In the genomic region with DNA sequence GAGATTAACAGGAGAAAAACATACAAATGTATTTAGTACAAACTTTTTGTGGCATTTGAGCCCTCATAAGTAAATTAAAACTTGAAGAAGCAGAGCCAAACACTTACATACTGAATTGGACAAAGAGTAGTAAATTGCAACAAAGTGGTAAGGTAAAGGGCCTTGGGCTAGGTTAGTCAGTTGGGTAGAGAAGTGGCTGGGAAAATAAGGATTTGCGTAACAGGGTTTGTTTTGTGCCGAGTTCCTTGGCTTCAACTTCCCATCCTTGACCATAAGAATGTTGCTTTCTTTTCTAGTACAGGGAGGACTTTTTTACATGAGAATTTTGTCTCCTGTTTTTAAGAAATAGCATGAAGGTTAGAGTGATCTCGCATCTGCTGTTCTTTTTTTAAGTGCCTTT, we compare ENCODE assay signal across 25 cellular contexts. TPM values are rescaled to one million over a fixed set of nuclear protein-coding genes. Genes with fewer than 3 reads are reported as not detected.
DNase-seq lines count a peak whose midpoint lies in the region; ATAC-seq and TF ChIP-seq lines count a peak whose summit lies in the region.
"Had no signal": no experiment of that assay in that cellular context is flagged by ENCODE, and none has a peak within 500 bp of the region (broad histone marks: within the 10 kb centered on the region; RNA-seq: fewer than 3 reads in every experiment).

No MANE protein-coding gene starts in this region.

- ATAC-seq in aorta (ENCODE audit: low FRiP score) = no peak
- ATAC-seq: activated CD8-positive, alpha-beta T cell treated with anti-CD3 and anti-CD28 coated beads for 36 hours had no signal

- H3K27ac Mint-ChIP-seq in MCF 10A (ENCODE audit: low read depth, unreplicated experiment) = peak overlapping the region; percentile 71
- H3K27ac Mint-ChIP-seq: activated CD8-positive, alpha-beta T cell treated with anti-CD3 and anti-CD28 coated beads for 36 hours had no signal

- no peak overlapping the region for H3K4me3 Mint-ChIP-seq in MCF 10A (ENCODE audit: unreplicated experiment)
- H3K4me3 Mint-ChIP-seq: activated CD8-positive, alpha-beta T cell treated with anti-CD3 and anti-CD28 coated beads for 36 hours had no signal

- H3K27ac ChIP-seq in aorta (ENCODE audit: low read depth in 1 of 2, low read length in 2 of 2) = peak overlapping the region; percentile 25 to 57
- H3K27ac ChIP-seq: neutrophil had no signal

- no peak for TF ChIP-seq CTCF in MCF 10A (IDR thresholded peaks at IDR 0.05; ENCODE audit: unreplicated experiment)
- no peak for TF ChIP-seq CTCF in fibroblast of villous mesenchyme (IDR thresholded peaks at IDR 0.05; ENCODE audit: insufficient read depth, low read depth, low read length)

- no peaks in the 10 kb centered on the region for H3K36me3 ChIP-seq in aorta (ENCODE audit: control insufficient read depth in 1 of 2, insufficient read depth in 2 of 2, low read length in 1 of 2)
- H3K36me3 ChIP-seq: MG63, neutrophil, tibial artery had no signal

- peaks cover 21% of the 10 kb centered on the region for H3K4me1 Mint-ChIP-seq in MCF 10A (ENCODE audit: insufficient read depth, unreplicated experiment)

- no peak overlapping the region for H3K4me3 ChIP-seq in fibroblast of villous mesenchyme (ENCODE audit: low read depth, low read length)
- no peak overlapping the region for H3K4me3 ChIP-seq in aorta (ENCODE audit: low read length in 2 of 2)
- H3K4me3 ChIP-seq: MG63, tibial artery had no signal

- H3K36me3 Mint-ChIP-seq in MCF 10A (ENCODE audit: insufficient read depth, unreplicated experiment) = no peaks in the 10 kb centered on the region

- no peaks in the 10 kb centered on the region for H3K9me3 Mint-ChIP-seq in MCF 10A (ENCODE audit: unreplicated experiment)
- H3K9me3 Mint-ChIP-seq: activated CD8-positive, alpha-beta T cell treated with anti-CD3 and anti-CD28 coated beads for 36 hours had no signal

- intact Hi-C loops in MCF 10A (cut with micrococcal nuclease) (no loop called here), aorta (cut with DNase I) (no loop called here)

- H3K27me3 ChIP-seq in aorta (ENCODE audit: control insufficient read depth in 1 of 2, insufficient read depth in 2 of 2, low read length in 1 of 2) = no peaks in the 10 kb centered on the region
- H3K27me3 ChIP-seq: MG63, neutrophil, tibial artery had no signal

- no peaks in the 10 kb centered on the region for H3K9me3 ChIP-seq in aorta (ENCODE audit: control insufficient read depth, low read length)
- H3K9me3 ChIP-seq: MG63, neutrophil, tibial artery had no signal

- BruUV-seq in MCF 10A (replicated peaks; lab: Mats Ljungman, UMichigan) = no TSS peak

- H3K4me1 ChIP-seq in aorta (ENCODE audit: control insufficient read depth in 1 of 2, insufficient read depth in 2 of 2, low read length in 2 of 2) = peaks cover 0 to 2% of the 10 kb centered on the region in 2 donors

- POLR2A ChIA-PET in MCF 10A (lab: Yijun Ruan, JAX) = interaction anchor here (0.5 kb wide), 1 partner anchor 114 kb away, joined by 4 read pairs; no protein-coding TSS in a partner anchor

- WGBS in aorta, 2 donors = 5 to 10% methylated on average over 3 of the region's 3 CpGs

- no peaks in the 10 kb centered on the region for H3K27me3 Mint-ChIP-seq in MCF 10A (ENCODE audit: insufficient read depth, unreplicated experiment)

- peak; percentile 3 for DNase-seq in NCI-H226
- DNase-seq in MCF 10A (ENCODE audit: unreplicated experiment) = peak; percentile 82
- DNase-seq in fibroblast of villous mesenchyme (ENCODE audit: low read depth) = peak; percentile 27
- DNase-seq in aorta = no peak
- DNase-seq in NCI-H2107 (lab: John Stamatoyannopoulos, UW) = no peak
- no peak for DNase-seq in COLO829 (ENCODE audit: low spot score)
- no peak for DNase-seq in NCI-H1417 (lab: John Stamatoyannopoulos, UW)
- DNase-seq: activated CD4-positive, CD25-positive, alpha-beta regulatory T cell treated with anti-CD3 and anti-CD28 coated beads, Interleukin-2, amount 50 U/mL, for 72 hours; activated CD8-positive, alpha-beta T cell treated with anti-CD3 and anti-CD28 coated beads for 36 hours; activated T-cell treated with anti-CD3 and anti-CD28 coated beads, Interleukin-2, amount 50 U/mL, for 1 hour; amniotic stem cell; cerebellar nuclear complex; DMS79 treated with DMSO at 0.1 percent for 48 hours; IMR-90; MG63; NCI-H69; Right ventricle myocardium superior; stimulated activated CD4-positive, alpha-beta T cell treated with anti-CD3 and anti-CD28 coated beads, Interleukin-4, amount 100 ng/mL, for 1 hour; stimulated activated naive CD4-positive, alpha-beta T cell treated with Interleukin-2 at 50 U/mL for 16 hours; SW 1271; tibial artery had no signal

- CTCF ChIA-PET in MCF 10A (lab: Yijun Ruan, JAX) = no interaction called here

RNA-seq across cellular contexts. Expression of a gene that starts 33.3 kb away (rescaled TPM):
- total RNA-seq in MCF 10A (2022) (not detected in 2 replicates), fibroblast of villous mesenchyme (not detected in 2 replicates), aorta (not detected)
- polyA plus RNA-seq in aorta = under 1 TPM in 1 of 2 donors, not detected in 1; 0.13 TPM
- total RNA-seq: activated CD8-positive, alpha-beta T cell treated with anti-CD3 and anti-CD28 coated beads for 36 hours; epithelial cell of proximal tubule; H1; IMR-90; kidney epithelial cell; Right ventricle myocardium superior had no signal
- polyA plus RNA-seq: H1, IMR-90 had no signal

RNA-seq across cellular contexts. Expression of a gene that starts 45.8 kb away (rescaled TPM):
- total RNA-seq in MCF 10A (2022) (not detected in 2 replicates), fibroblast of villous mesenchyme (under 0.01 TPM in 1 of 2 replicates, not detected in the other), aorta (1,000 to 10,000 TPM; 1,343 to 1,668 TPM)
- polyA plus RNA-seq in aorta = 1,000 to 10,000 TPM; 1,112 to 1,276 TPM
- total RNA-seq: activated CD8-positive, alpha-beta T cell treated with anti-CD3 and anti-CD28 coated beads for 36 hours; epithelial cell of proximal tubule; IMR-90; kidney epithelial cell had no signal
- polyA plus RNA-seq: IMR-90 had no signal

Comparison
In these comparisons a context has a peak if more than half of its experiments do, and no peak if none do; other contexts are left out.
1. DNase-seq: peak in NCI-H226 (single experiment), MCF 10A (single experiment) and fibroblast of villous mesenchyme (single experiment); none in aorta (0 of 2), NCI-H2107 (single experiment), COLO829 (single experiment) and NCI-H1417 (0 of 3).
2. RNA of a gene that starts 45.8 kb away (total RNA-seq): 1,343 to 1,668 TPM in aorta; not detected in MCF 10A and under 0.01 TPM in fibroblast of villous mesenchyme; every median in the first group is over 1,000 times any median in the second.